ENCODE assay signal across 8 cellular contexts in genomic region chr19:44846455-44847143, GRCh38. TPM values are rescaled to one million over a fixed set of nuclear protein-coding genes. Genes with fewer than 3 reads are reported as not detected.
DNase-seq lines count a peak whose midpoint lies in the region; ATAC-seq lines count a peak whose summit lies in the region.

No MANE protein-coding gene starts in this region.

- no peaks in the 10 kb centered on the region for H3K9me3 Mint-ChIP-seq in activated T-cell treated with anti-CD3 and anti-CD28 coated beads, Interleukin-2, amount 50 U/mL, for 24 hours
- H3K9me3 Mint-ChIP-seq in activated naive CD8-positive, alpha-beta T cell treated with anti-CD3 and anti-CD28 coated beads, Interleukin-2, amount 10 ng/mL, durations not matched to agents 7 days and 5 days, result no peaks in the 10 kb centered on the region
- H3K9me3 Mint-ChIP-seq in stimulated activated memory B cell treated with anti-CD40 and anti-IgM and Interleukin-4, amounts not matched to agents 10 μg/mL and 1 μg/mL and 100 μg/mL, for 72 hours, result peaks cover 7% of the 10 kb centered on the region

- H3K36me3 ChIP-seq in iPS-20b (ENCODE audit: insufficient read depth, low read depth, low read length), result peaks cover 10% of the 10 kb centered on the region; the same call in 1 of the 2 replicates

- peaks cover 22% of the 10 kb centered on the region for H3K4me1 Mint-ChIP-seq in activated T-cell treated with anti-CD3 and anti-CD28 coated beads, Interleukin-2, amount 50 U/mL, for 24 hours (ENCODE audit: low read depth)
- H3K4me1 Mint-ChIP-seq in activated naive CD8-positive, alpha-beta T cell treated with anti-CD3 and anti-CD28 coated beads, Interleukin-2, amount 10 ng/mL, durations not matched to agents 7 days and 5 days, result peaks cover 18% of the 10 kb centered on the region
- peaks cover 35% of the 10 kb centered on the region for H3K4me1 Mint-ChIP-seq in stimulated activated memory B cell treated with anti-CD40 and anti-IgM and Interleukin-4, amounts not matched to agents 10 μg/mL and 1 μg/mL and 100 μg/mL, for 72 hours

- peak overlapping the region; percentile 82 for H3K4me3 Mint-ChIP-seq in activated T-cell treated with anti-CD3 and anti-CD28 coated beads, Interleukin-2, amount 50 U/mL, for 24 hours
- peak overlapping the region; percentile 85 for H3K4me3 Mint-ChIP-seq in activated naive CD8-positive, alpha-beta T cell treated with anti-CD3 and anti-CD28 coated beads, Interleukin-2, amount 10 ng/mL, durations not matched to agents 7 days and 5 days
- peak overlapping the region; percentile 48 for H3K4me3 Mint-ChIP-seq in stimulated activated memory B cell treated with anti-CD40 and anti-IgM and Interleukin-4, amounts not matched to agents 10 μg/mL and 1 μg/mL and 100 μg/mL, for 72 hours

- POLR2A ChIA-PET in activated naive CD8-positive, alpha-beta T cell treated with anti-CD3 and anti-CD28 coated beads, Interleukin-2, amount 10 ng/mL, durations not matched to agents 7 days and 5 days (lab: Charles Lee), result no interaction called here

- H3K9me3 ChIP-seq in iPS-20b (ENCODE audit: insufficient read depth, low read depth, low read length), result no peaks in the 10 kb centered on the region

- H3K4me3 ChIP-seq in iPS-20b (ENCODE audit: low read length), result peak overlapping the region; percentile 76

- H3K36me3 Mint-ChIP-seq in activated T-cell treated with anti-CD3 and anti-CD28 coated beads, Interleukin-2, amount 50 U/mL, for 24 hours (ENCODE audit: low read depth), result no peaks in the 10 kb centered on the region
- H3K36me3 Mint-ChIP-seq in activated naive CD8-positive, alpha-beta T cell treated with anti-CD3 and anti-CD28 coated beads, Interleukin-2, amount 10 ng/mL, durations not matched to agents 7 days and 5 days, result no peaks in the 10 kb centered on the region
- no peaks in the 10 kb centered on the region for H3K36me3 Mint-ChIP-seq in stimulated activated memory B cell treated with anti-CD40 and anti-IgM and Interleukin-4, amounts not matched to agents 10 μg/mL and 1 μg/mL and 100 μg/mL, for 72 hours

- peaks cover 34% of the 10 kb centered on the region for H3K27me3 Mint-ChIP-seq in activated T-cell treated with anti-CD3 and anti-CD28 coated beads, Interleukin-2, amount 50 U/mL, for 24 hours
- peaks cover 33% of the 10 kb centered on the region for H3K27me3 Mint-ChIP-seq in activated naive CD8-positive, alpha-beta T cell treated with anti-CD3 and anti-CD28 coated beads, Interleukin-2, amount 10 ng/mL, durations not matched to agents 7 days and 5 days
- peaks cover 68% of the 10 kb centered on the region for H3K27me3 Mint-ChIP-seq in stimulated activated memory B cell treated with anti-CD40 and anti-IgM and Interleukin-4, amounts not matched to agents 10 μg/mL and 1 μg/mL and 100 μg/mL, for 72 hours

- peak overlapping the region; percentile 3 for H3K27ac Mint-ChIP-seq in activated T-cell treated with anti-CD3 and anti-CD28 coated beads, Interleukin-2, amount 50 U/mL, for 24 hours
- H3K27ac Mint-ChIP-seq in activated naive CD8-positive, alpha-beta T cell treated with anti-CD3 and anti-CD28 coated beads, Interleukin-2, amount 10 ng/mL, durations not matched to agents 7 days and 5 days, result peak overlapping the region; percentile 27
- no peak overlapping the region for H3K27ac Mint-ChIP-seq in stimulated activated memory B cell treated with anti-CD40 and anti-IgM and Interleukin-4, amounts not matched to agents 10 μg/mL and 1 μg/mL and 100 μg/mL, for 72 hours

- H3K27me3 ChIP-seq in iPS-20b (ENCODE audit: insufficient read depth, low read length), result peaks cover 4% of the 10 kb centered on the region

- peak overlapping the region; percentile 86 for H3K27ac ChIP-seq in iPS-20b (ENCODE audit: low read length)

- no peak for DNase-seq in activated T-cell treated with anti-CD3 and anti-CD28 coated beads, Interleukin-2, amount 50 U/mL, for 24 hours
- DNase-seq in activated T-cell treated with anti-CD3 and anti-CD28 coated beads for 4 hours (no peak), germinal center (ENCODE audit: low spot score) (no peak)
- DNase-seq in activated naive CD8-positive, alpha-beta T cell treated with anti-CD3 and anti-CD28 coated beads, Interleukin-2, amount 10 ng/mL, durations not matched to agents 7 days and 5 days, result peak; percentile 36
- no peak for DNase-seq in central memory CD4-positive, alpha-beta T cell

- peak overlapping the region; percentile 93 for H3K9ac ChIP-seq in iPS-20b (ENCODE audit: low read depth, low read length)

- no peak for ATAC-seq in activated naive CD8-positive, alpha-beta T cell treated with anti-CD3 and anti-CD28 coated beads, Interleukin-2, amount 10 ng/mL, durations not matched to agents 7 days and 5 days (ENCODE audit: low read depth)
- ATAC-seq in stimulated activated memory B cell treated with anti-CD40 and anti-IgM and Interleukin-4, amounts not matched to agents 10 μg/mL and 1 μg/mL and 100 μg/mL, for 72 hours, result no peak
- ATAC-seq in GM19455 (IDR thresholded peaks at IDR 0.05; ENCODE audit: unreplicated experiment), result no peak

- peaks cover 20% of the 10 kb centered on the region for H3K4me1 ChIP-seq in iPS-20b (ENCODE audit: insufficient read depth, low read length)

RNA-seq across cellular contexts. Expression of gene NECTIN2, which starts 0.5 kb away (rescaled TPM):
- 1 to 10 TPM; 1.9 to 2.4 TPM for total RNA-seq in activated naive CD8-positive, alpha-beta T cell treated with anti-CD3 and anti-CD28 coated beads, Interleukin-2, amount 10 ng/mL, durations not matched to agents 7 days and 5 days

RNA-seq across cellular contexts. Expression of gene BCAM, which starts 37.7 kb away (rescaled TPM):
- not detected for total RNA-seq in activated naive CD8-positive, alpha-beta T cell treated with anti-CD3 and anti-CD28 coated beads, Interleukin-2, amount 10 ng/mL, durations not matched to agents 7 days and 5 days

RNA-seq across cellular contexts. Expression of gene TOMM40, which starts 44.5 kb away (rescaled TPM):
- total RNA-seq in activated naive CD8-positive, alpha-beta T cell treated with anti-CD3 and anti-CD28 coated beads, Interleukin-2, amount 10 ng/mL, durations not matched to agents 7 days and 5 days, result 10 to 100 TPM; 50.3 to 53.5 TPM

RNA-seq across cellular contexts. Expression of gene APOE, which starts 59.0 kb away (rescaled TPM):
- total RNA-seq in activated naive CD8-positive, alpha-beta T cell treated with anti-CD3 and anti-CD28 coated beads, Interleukin-2, amount 10 ng/mL, durations not matched to agents 7 days and 5 days, result 10 to 100 TPM; 10.5 to 12.9 TPM
